Comparison of ENCODE assay signal across 1 cellular context in the genomic region with DNA sequence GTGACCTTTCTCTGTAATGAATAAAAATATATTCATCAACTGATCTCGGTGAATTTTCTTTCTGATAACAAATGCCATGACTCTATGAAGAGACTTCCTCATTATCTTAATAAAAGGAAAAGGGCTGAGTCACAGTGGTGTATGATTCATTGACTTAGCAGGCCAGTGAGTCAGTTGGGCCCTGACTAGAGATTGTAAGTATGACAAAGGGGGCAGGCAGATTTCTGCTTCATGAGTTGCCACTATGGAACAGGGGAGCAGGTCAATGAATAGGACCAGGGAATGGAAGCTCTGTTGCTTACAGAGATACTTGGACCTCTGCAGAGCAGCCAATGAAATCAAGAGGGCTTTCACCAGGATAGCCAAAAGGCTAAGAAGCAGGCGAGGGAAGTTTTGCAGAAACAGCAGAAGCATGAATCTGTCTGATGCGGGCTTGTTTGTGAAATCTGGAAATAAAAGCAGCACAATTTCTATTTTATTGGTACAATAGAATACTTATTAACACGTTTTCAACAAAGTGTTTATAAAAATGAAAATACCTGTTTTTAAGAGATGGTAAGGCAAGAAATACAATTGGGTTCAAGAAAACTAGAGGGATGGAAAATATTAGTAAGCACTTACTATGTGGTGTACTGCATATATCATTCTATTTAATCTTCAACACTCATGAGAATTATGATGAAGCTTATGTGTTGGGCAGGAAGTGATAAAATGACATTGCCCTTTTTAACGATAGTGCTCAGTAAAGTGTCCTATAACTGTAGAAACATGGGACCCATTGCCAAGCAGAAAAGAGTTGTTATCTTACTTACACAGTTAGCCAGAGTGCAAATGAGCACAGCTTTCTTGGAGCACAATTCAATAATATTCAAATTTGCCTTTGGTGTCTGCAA.
TF ChIP-seq lines count a peak whose summit lies in the region.

No MANE protein-coding gene starts in this region.

TF ChIP-seq in HepG2, 621 proteins besides CTCF, POLR2A, EP300 and RAD21:
- TF ChIP-seq, protein P1, sequence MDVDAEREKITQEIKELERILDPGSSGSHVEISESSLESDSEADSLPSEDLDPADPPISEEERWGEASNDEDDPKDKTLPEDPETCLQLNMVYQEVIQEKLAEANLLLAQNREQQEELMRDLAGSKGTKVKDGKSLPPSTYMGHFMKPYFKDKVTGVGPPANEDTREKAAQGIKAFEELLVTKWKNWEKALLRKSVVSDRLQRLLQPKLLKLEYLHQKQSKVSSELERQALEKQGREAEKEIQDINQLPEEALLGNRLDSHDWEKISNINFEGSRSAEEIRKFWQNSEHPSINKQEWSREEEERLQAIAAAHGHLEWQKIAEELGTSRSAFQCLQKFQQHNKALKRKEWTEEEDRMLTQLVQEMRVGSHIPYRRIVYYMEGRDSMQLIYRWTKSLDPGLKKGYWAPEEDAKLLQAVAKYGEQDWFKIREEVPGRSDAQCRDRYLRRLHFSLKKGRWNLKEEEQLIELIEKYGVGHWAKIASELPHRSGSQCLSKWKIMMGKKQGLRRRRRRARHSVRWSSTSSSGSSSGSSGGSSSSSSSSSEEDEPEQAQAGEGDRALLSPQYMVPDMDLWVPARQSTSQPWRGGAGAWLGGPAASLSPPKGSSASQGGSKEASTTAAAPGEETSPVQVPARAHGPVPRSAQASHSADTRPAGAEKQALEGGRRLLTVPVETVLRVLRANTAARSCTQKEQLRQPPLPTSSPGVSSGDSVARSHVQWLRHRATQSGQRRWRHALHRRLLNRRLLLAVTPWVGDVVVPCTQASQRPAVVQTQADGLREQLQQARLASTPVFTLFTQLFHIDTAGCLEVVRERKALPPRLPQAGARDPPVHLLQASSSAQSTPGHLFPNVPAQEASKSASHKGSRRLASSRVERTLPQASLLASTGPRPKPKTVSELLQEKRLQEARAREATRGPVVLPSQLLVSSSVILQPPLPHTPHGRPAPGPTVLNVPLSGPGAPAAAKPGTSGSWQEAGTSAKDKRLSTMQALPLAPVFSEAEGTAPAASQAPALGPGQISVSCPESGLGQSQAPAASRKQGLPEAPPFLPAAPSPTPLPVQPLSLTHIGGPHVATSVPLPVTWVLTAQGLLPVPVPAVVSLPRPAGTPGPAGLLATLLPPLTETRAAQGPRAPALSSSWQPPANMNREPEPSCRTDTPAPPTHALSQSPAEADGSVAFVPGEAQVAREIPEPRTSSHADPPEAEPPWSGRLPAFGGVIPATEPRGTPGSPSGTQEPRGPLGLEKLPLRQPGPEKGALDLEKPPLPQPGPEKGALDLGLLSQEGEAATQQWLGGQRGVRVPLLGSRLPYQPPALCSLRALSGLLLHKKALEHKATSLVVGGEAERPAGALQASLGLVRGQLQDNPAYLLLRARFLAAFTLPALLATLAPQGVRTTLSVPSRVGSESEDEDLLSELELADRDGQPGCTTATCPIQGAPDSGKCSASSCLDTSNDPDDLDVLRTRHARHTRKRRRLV (CRISPR knock-in tag; IDR thresholded peaks at IDR 0.05) = no peak
- 0 out of 4 replicates have a peak, but pooled peaks of 1 of the 2 experiments have one; percentile 13 for TF ChIP-seq MAFK (conservative IDR thresholded peaks at IDR 0.05 in 1 of 2, IDR thresholded peaks at IDR 0.05 in 1 of 2; ENCODE audit: low read length in 2 of 2)
- no peak for TF ChIP-seq SALL2 (CRISPR knock-in tag; IDR thresholded peaks at IDR 0.05)
- peak; percentile 72 for TF ChIP-seq NFE2L2 (IDR thresholded peaks at IDR 0.05; ENCODE audit: low read length)
- peak; percentile 65 for TF ChIP-seq FOSL2 (CRISPR knock-in tag; IDR thresholded peaks at IDR 0.05)
- no peak for TF ChIP-seq MYC (CRISPR knock-in tag; IDR thresholded peaks at IDR 0.05; ENCODE audit: borderline replicate concordance)
- TF ChIP-seq, protein P2, sequence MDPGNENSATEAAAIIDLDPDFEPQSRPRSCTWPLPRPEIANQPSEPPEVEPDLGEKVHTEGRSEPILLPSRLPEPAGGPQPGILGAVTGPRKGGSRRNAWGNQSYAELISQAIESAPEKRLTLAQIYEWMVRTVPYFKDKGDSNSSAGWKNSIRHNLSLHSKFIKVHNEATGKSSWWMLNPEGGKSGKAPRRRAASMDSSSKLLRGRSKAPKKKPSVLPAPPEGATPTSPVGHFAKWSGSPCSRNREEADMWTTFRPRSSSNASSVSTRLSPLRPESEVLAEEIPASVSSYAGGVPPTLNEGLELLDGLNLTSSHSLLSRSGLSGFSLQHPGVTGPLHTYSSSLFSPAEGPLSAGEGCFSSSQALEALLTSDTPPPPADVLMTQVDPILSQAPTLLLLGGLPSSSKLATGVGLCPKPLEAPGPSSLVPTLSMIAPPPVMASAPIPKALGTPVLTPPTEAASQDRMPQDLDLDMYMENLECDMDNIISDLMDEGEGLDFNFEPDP (CRISPR knock-in tag; conservative IDR thresholded peaks at IDR 0.05) = no peak
TF ChIP-seq in HepG2: peak in this region for 3.
